Comparison of ENCODE assay signal across 17 cellular contexts in genomic region chr7:67636363-67637355, GRCh38.
DNase-seq lines count a peak whose midpoint lies in the region; ATAC-seq, FAIRE-seq and TF ChIP-seq lines count a peak whose summit lies in the region.
"Had no signal": no experiment of that assay in that cellular context is flagged by ENCODE, and none has a peak within 500 bp of the region (broad histone marks: within the 10 kb centered on the region; RNA-seq: fewer than 3 reads in every experiment).

No MANE protein-coding gene starts in this region.

- WGBS in K562 (ENCODE audit: insufficient coverage, low coverage, missing lambda C conversion rate): 3% methylated on average over 8 of the region's 8 CpGs

- no peaks in the 10 kb centered on the region for H3K4me1 ChIP-seq in K562 (replicated peaks in 1 of 2; ENCODE audit: control insufficient read depth in 2 of 2, insufficient read depth in 2 of 2, low read length in 2 of 2)
- H3K4me1 ChIP-seq in naive thymus-derived CD4-positive, alpha-beta T cell (ENCODE audit: control insufficient read depth in 2 of 2, insufficient read depth in 2 of 2, low read length in 2 of 2): no peaks in the 10 kb centered on the region
- H3K4me1 ChIP-seq: BLaER1, SJSA1 had no signal

- in situ Hi-C loops in K562 (cut with MboI): no loop called here

- no peak overlapping the region for H3K4me3 ChIP-seq in LNCaP clone FGC (ENCODE audit: low read depth, low read length)
- H3K4me3 ChIP-seq in K562: no peak overlapping the region
- no peak overlapping the region for H3K4me3 ChIP-seq in naive thymus-derived CD4-positive, alpha-beta T cell (ENCODE audit: low read length)
- H3K4me3 ChIP-seq: BLaER1, SJSA1 had no signal

- H3K36me3 ChIP-seq in K562 (ENCODE audit: control insufficient read depth, insufficient read depth, low read length): no peaks in the 10 kb centered on the region
- H3K36me3 ChIP-seq in naive thymus-derived CD4-positive, alpha-beta T cell (ENCODE audit: control insufficient read depth in 2 of 3, insufficient read depth in 3 of 3, low read length in 3 of 3): no peaks in the 10 kb centered on the region
- H3K36me3 ChIP-seq: BLaER1, SJSA1 had no signal

- no peak overlapping the region for H3K4me3 Mint-ChIP-seq in nephron
- H3K4me3 Mint-ChIP-seq in activated CD8-positive, alpha-beta T cell treated with anti-CD3 and anti-CD28 coated beads, Interleukin-2, amount 10 ng/mL, durations not matched to agents 7 days and 5 days: no peak overlapping the region
- no peak overlapping the region for H3K4me3 Mint-ChIP-seq in naive thymus-derived CD4-positive, alpha-beta T cell
- H3K4me3 Mint-ChIP-seq in stimulated activated effector memory CD8-positive, alpha-beta T cell treated with anti-CD3 and anti-CD28 coated beads, Interleukin-12 subunit alpha, Interleukin-12 subunit beta, amount 100 ng/mL, for 72 hours: no peak overlapping the region
- H3K4me3 Mint-ChIP-seq: effector memory CD8-positive, alpha-beta T cell had no signal

- no peak for TF ChIP-seq POLR2A in K562 (conservative IDR thresholded peaks at IDR 0.05)

- no peak overlapping the region for H3K4me2 ChIP-seq in K562 (ENCODE audit: insufficient read depth, low read length)
- H3K4me2 ChIP-seq: BLaER1 had no signal

- no peak for TF ChIP-seq EP300 in K562 (IDR thresholded peaks at IDR 0.05; ENCODE audit: low read length)

- POLR2A ChIA-PET in K562 (lab: Yijun Ruan, JAX): interaction anchor here (1.3 to 2.0 kb wide), 2 partner anchors 11 to 15 kb away, joined by 4 to 6 read pairs; no protein-coding TSS in a partner anchor
- POLR2A ChIA-PET in activated CD8-positive, alpha-beta T cell treated with anti-CD3 and anti-CD28 coated beads, Interleukin-2, amount 10 ng/mL, durations not matched to agents 7 days and 5 days (lab: Charles Lee): no interaction called here
- POLR2A ChIA-PET in naive thymus-derived CD4-positive, alpha-beta T cell (lab: Charles Lee): no interaction called here

- no peak overlapping the region for H3K9ac ChIP-seq in K562 (ENCODE audit: insufficient read depth in 1 of 2, low read depth in 2 of 2, low read length in 2 of 2)
- H3K9ac ChIP-seq: BLaER1 had no signal

- peaks cover 27% of the 10 kb centered on the region for H3K27me3 Mint-ChIP-seq in nephron (ENCODE audit: low read depth)
- no peaks in the 10 kb centered on the region for H3K27me3 Mint-ChIP-seq in activated CD8-positive, alpha-beta T cell treated with anti-CD3 and anti-CD28 coated beads, Interleukin-2, amount 10 ng/mL, durations not matched to agents 7 days and 5 days (ENCODE audit: low read depth)
- peaks cover 0 to 3% (median 0%) of the 10 kb centered on the region in 5 donors for H3K27me3 Mint-ChIP-seq in naive thymus-derived CD4-positive, alpha-beta T cell

- DNase-seq in D721Med (ENCODE audit: insufficient read length, low spot score): peak; percentile 54
- DNase-seq in LNCaP clone FGC (ENCODE audit: low read depth): no peak
- no peak for DNase-seq in K562 (ENCODE audit: extremely low read depth in 1 of 4, low spot score in 3 of 4)
- no peak for DNase-seq in activated CD8-positive, alpha-beta T cell treated with anti-CD3 and anti-CD28 coated beads, Interleukin-2, amount 10 ng/mL, durations not matched to agents 7 days and 5 days
- DNase-seq in naive thymus-derived CD4-positive, alpha-beta T cell: no peak
- DNase-seq in cerebellar nuclear complex (lab: John Stamatoyannopoulos, UW): no peak
- no peak for DNase-seq in stimulated activated effector memory CD8-positive, alpha-beta T cell treated with anti-CD3 and anti-CD28 coated beads, Interleukin-12 subunit alpha, Interleukin-12 subunit beta, amount 100 ng/mL, for 72 hours (ENCODE audit: low spot score in 2 of 2)
- DNase-seq: activated T-cell treated with anti-CD3 and anti-CD28 coated beads, Interleukin-2, amount 50 U/mL, for 48 hours; DND-41; effector memory CD8-positive, alpha-beta T cell; MV-4-11; NCI-H226; retina had no signal

- no peaks in the 10 kb centered on the region; the same call in 1 of the 2 replicates for H4K20me1 ChIP-seq in K562 (replicated peaks; ENCODE audit: control insufficient read depth, insufficient read depth, low read length)
- H4K20me1 ChIP-seq: BLaER1 had no signal

- no peaks in the 10 kb centered on the region for H3K79me2 ChIP-seq in K562 (ENCODE audit: control insufficient read depth, insufficient read depth, low read length)

- no peaks in the 10 kb centered on the region for H3K9me3 ChIP-seq in K562 (replicated peaks; ENCODE audit: control insufficient read depth, insufficient read depth, low read depth, low read length)
- H3K9me3 ChIP-seq in naive thymus-derived CD4-positive, alpha-beta T cell (ENCODE audit: control insufficient read depth in 2 of 3, low read length in 3 of 3): no peaks in the 10 kb centered on the region
- H3K9me3 ChIP-seq: SJSA1 had no signal

- H3K27ac ChIP-seq in K562 (ENCODE audit: extremely low read depth, low read depth, low read length): no peak overlapping the region
- no peak overlapping the region for H3K27ac ChIP-seq in naive thymus-derived CD4-positive, alpha-beta T cell (ENCODE audit: low read depth, low read length)
- H3K27ac ChIP-seq: BLaER1, SJSA1 had no signal

- no peak overlapping the region for H2AFZ ChIP-seq in K562 (ENCODE audit: low read depth, low read length)

- FAIRE-seq in D721Med (lab: Jason Lieb, UNC): peak; percentile 95
- FAIRE-seq in K562 (lab: Jason Lieb, UNC): no peak
- FAIRE-seq: HTR-8/SVneo had no signal

- peaks cover 10% of the 10 kb centered on the region for H3K4me1 Mint-ChIP-seq in nephron
- H3K4me1 Mint-ChIP-seq in activated CD8-positive, alpha-beta T cell treated with anti-CD3 and anti-CD28 coated beads, Interleukin-2, amount 10 ng/mL, durations not matched to agents 7 days and 5 days (ENCODE audit: low read depth): no peaks in the 10 kb centered on the region
- H3K4me1 Mint-ChIP-seq in naive thymus-derived CD4-positive, alpha-beta T cell: no peaks in the 10 kb centered on the region
- H3K4me1 Mint-ChIP-seq in stimulated activated effector memory CD8-positive, alpha-beta T cell treated with anti-CD3 and anti-CD28 coated beads, Interleukin-12 subunit alpha, Interleukin-12 subunit beta, amount 100 ng/mL, for 72 hours: no peaks in the 10 kb centered on the region

- peak overlapping the region in 2 of 3 experiments; percentile 23 to 29 for H3K27ac Mint-ChIP-seq in nephron
- no peak overlapping the region for H3K27ac Mint-ChIP-seq in activated CD8-positive, alpha-beta T cell treated with anti-CD3 and anti-CD28 coated beads, Interleukin-2, amount 10 ng/mL, durations not matched to agents 7 days and 5 days
- no peak overlapping the region for H3K27ac Mint-ChIP-seq in naive thymus-derived CD4-positive, alpha-beta T cell
- no peak overlapping the region for H3K27ac Mint-ChIP-seq in stimulated activated effector memory CD8-positive, alpha-beta T cell treated with anti-CD3 and anti-CD28 coated beads, Interleukin-12 subunit alpha, Interleukin-12 subunit beta, amount 100 ng/mL, for 72 hours
- H3K27ac Mint-ChIP-seq: effector memory CD8-positive, alpha-beta T cell had no signal

- TF ChIP-seq RAD21 in K562 (CRISPR knock-in tag; conservative IDR thresholded peaks at IDR 0.05 in 1 of 2, IDR thresholded peaks at IDR 0.05 in 1 of 2): no peak

- no peaks in the 10 kb centered on the region for H3K9me1 ChIP-seq in K562 (ENCODE audit: control insufficient read depth, insufficient read depth, low read length)

- CTCF ChIA-PET in K562 (lab: Yijun Ruan, JAX; ENCODE audit: low intra/inter-chr PET ratio): no interaction called here
- CTCF ChIA-PET in activated CD8-positive, alpha-beta T cell treated with anti-CD3 and anti-CD28 coated beads, Interleukin-2, amount 10 ng/mL, durations not matched to agents 7 days and 5 days (lab: Charles Lee): no interaction called here
- CTCF ChIA-PET in naive thymus-derived CD4-positive, alpha-beta T cell (lab: Charles Lee): no interaction called here

- no TSS peak for BruUV-seq in K562 (replicated peaks; lab: Mats Ljungman, UMichigan)

- peak; percentile 42 for TF ChIP-seq CTCF in D721Med (IDR thresholded peaks at IDR 0.05; ENCODE audit: insufficient read depth, missing control alignments)
- peak; percentile 47 for TF ChIP-seq CTCF in LNCaP clone FGC (IDR thresholded peaks at IDR 0.05; ENCODE audit: control insufficient read depth, extremely low read depth, insufficient read depth)
- TF ChIP-seq CTCF in K562 (IDR thresholded peaks at IDR 0.05 in 2 of 3, conservative IDR thresholded peaks at IDR 0.05 in 1 of 3; ENCODE audit: insufficient read depth in 2 of 3, low read depth in 1 of 3, low read length in 3 of 3): no peak
- TF ChIP-seq CTCF in nephron (IDR thresholded peaks at IDR 0.05; ENCODE audit: unreplicated experiment in 3 of 3): peak; percentile 10 to 32 (median 29)

- intact Hi-C loops in K562 (cut with micrococcal nuclease): no loop called here
- intact Hi-C loops in naive thymus-derived CD4-positive, alpha-beta T cell (cut with micrococcal nuclease): no loop called here

- H3K9me3 Mint-ChIP-seq in nephron: peaks cover 5% of the 10 kb centered on the region
- H3K9me3 Mint-ChIP-seq in activated CD8-positive, alpha-beta T cell treated with anti-CD3 and anti-CD28 coated beads, Interleukin-2, amount 10 ng/mL, durations not matched to agents 7 days and 5 days (ENCODE audit: insufficient read depth): no peaks in the 10 kb centered on the region
- H3K9me3 Mint-ChIP-seq in naive thymus-derived CD4-positive, alpha-beta T cell: peaks cover 0 to 25% (median 5%) of the 10 kb centered on the region in 11 donors
- no peaks in the 10 kb centered on the region for H3K9me3 Mint-ChIP-seq in stimulated activated effector memory CD8-positive, alpha-beta T cell treated with anti-CD3 and anti-CD28 coated beads, Interleukin-12 subunit alpha, Interleukin-12 subunit beta, amount 100 ng/mL, for 72 hours

- peaks cover 0 to 4% of the 10 kb centered on the region in 2 experiments; a peak in 1 of 5 replicates for H3K27me3 ChIP-seq in K562 (ENCODE audit: control insufficient read depth in 2 of 2, insufficient read depth in 2 of 2, low read length in 2 of 2)
- H3K27me3 ChIP-seq in naive thymus-derived CD4-positive, alpha-beta T cell (ENCODE audit: control insufficient read depth in 2 of 2, insufficient read depth in 2 of 2, low read length in 2 of 2): no peaks in the 10 kb centered on the region
- H3K27me3 ChIP-seq: BLaER1, SJSA1 had no signal

- ATAC-seq in K562: no peak
- no peak for ATAC-seq in activated CD8-positive, alpha-beta T cell treated with anti-CD3 and anti-CD28 coated beads, Interleukin-2, amount 10 ng/mL, durations not matched to agents 7 days and 5 days
- no peak for ATAC-seq in naive thymus-derived CD4-positive, alpha-beta T cell
- no peak for ATAC-seq in stimulated activated effector memory CD8-positive, alpha-beta T cell treated with anti-CD3 and anti-CD28 coated beads, Interleukin-12 subunit alpha, Interleukin-12 subunit beta, amount 100 ng/mL, for 72 hours
- ATAC-seq: effector memory CD8-positive, alpha-beta T cell had no signal

- no peaks in the 10 kb centered on the region for H3K36me3 Mint-ChIP-seq in nephron (ENCODE audit: low read depth)
- no peaks in the 10 kb centered on the region for H3K36me3 Mint-ChIP-seq in activated CD8-positive, alpha-beta T cell treated with anti-CD3 and anti-CD28 coated beads, Interleukin-2, amount 10 ng/mL, durations not matched to agents 7 days and 5 days (ENCODE audit: low read depth)
- H3K36me3 Mint-ChIP-seq in naive thymus-derived CD4-positive, alpha-beta T cell: peaks cover 0 to 4% (median 0%) of the 10 kb centered on the region in 5 donors
- no peaks in the 10 kb centered on the region for H3K36me3 Mint-ChIP-seq in stimulated activated effector memory CD8-positive, alpha-beta T cell treated with anti-CD3 and anti-CD28 coated beads, Interleukin-12 subunit alpha, Interleukin-12 subunit beta, amount 100 ng/mL, for 72 hours

Comparison
In these comparisons a context has a peak if more than half of its experiments do, and no peak if none do; other contexts are left out.
1. CTCF ChIP-seq: peak in D721Med (single experiment), LNCaP clone FGC (single experiment) and nephron (3 of 3); none in K562 (0 of 3).
2. H3K27ac Mint-ChIP-seq: peak in nephron (2 of 3); none in activated CD8-positive, alpha-beta T cell treated with anti-CD3 and anti-CD28 coated beads, Interleukin-2, amount 10 ng/mL, durations not matched to agents 7 days and 5 days (single experiment), naive thymus-derived CD4-positive, alpha-beta T cell (0 of 9) and stimulated activated effector memory CD8-positive, alpha-beta T cell treated with anti-CD3 and anti-CD28 coated beads, Interleukin-12 subunit alpha, Interleukin-12 subunit beta, amount 100 ng/mL, for 72 hours (single experiment).